1 cellular context compared by ENCODE assay signal in genomic region chr10:102431452-102432124, GRCh38.
TF ChIP-seq lines count a peak whose summit lies in the region.

No MANE protein-coding gene starts in this region.

TF ChIP-seq in IMR-90, 13 proteins besides CTCF, POLR2A, EP300 and RAD21:
- TF ChIP-seq CHD1 (IDR thresholded peaks at IDR 0.05; ENCODE audit: low read depth, low read length): no peak
- TF ChIP-seq FOS (IDR thresholded peaks at IDR 0.05; ENCODE audit: low read depth, low read length): no peak
- no peak for TF ChIP-seq CEBPB (IDR thresholded peaks at IDR 0.05; ENCODE audit: low read depth, low read length)
- TF ChIP-seq MAZ (IDR thresholded peaks at IDR 0.05; ENCODE audit: borderline replicate concordance, low read depth, low read length): no peak
